ENCODE assay signal across 17 cellular contexts in genomic region chr15:63254991-63255390, GRCh38. TPM values are rescaled to one million over a fixed set of nuclear protein-coding genes. Genes with fewer than 3 reads are reported as not detected.
A peak's percentile ranks its signal among the peaks of the same experiment; 100 is the strongest.
DNase-seq lines count a peak whose midpoint lies in the region; ATAC-seq, FAIRE-seq and TF ChIP-seq lines count a peak whose summit lies in the region.
"Had no signal": no experiment of that assay in that cellular context is flagged by ENCODE, and none has a peak within 500 bp of the region (broad histone marks: within the 10 kb centered on the region; RNA-seq: fewer than 3 reads in every experiment).

No MANE protein-coding gene starts in this region.

- peaks cover 14% of the 10 kb centered on the region for H3K36me3 Mint-ChIP-seq in activated naive CD8-positive, alpha-beta T cell
- peaks cover 66% of the 10 kb centered on the region for H3K36me3 Mint-ChIP-seq in activated naive CD8-positive, alpha-beta T cell treated with anti-CD3 and anti-CD28 coated beads, Interleukin-2, amount 50 U/mL, for 24 hours (ENCODE audit: low read depth)
- peaks cover 5% of the 10 kb centered on the region for H3K36me3 Mint-ChIP-seq in T-helper 17 cell (ENCODE audit: low read depth)
- H3K36me3 Mint-ChIP-seq in stimulated activated memory B cell treated with anti-CD40 and anti-IgM and Interleukin-4, amounts not matched to agents 10 μg/mL and 1 μg/mL and 100 μg/mL, for 72 hours: peaks cover 49% of the 10 kb centered on the region
- peaks cover 48% of the 10 kb centered on the region for H3K36me3 Mint-ChIP-seq in nephron progenitor cell (ENCODE audit: low read depth)

- dilution Hi-C loops in endothelial cell of umbilical vein (cut with MboI; ENCODE audit: extremely low pct_ligation_motif_present, low sequenced_read_pairs): no loop called here

- no peak overlapping the region for H2AFZ ChIP-seq in endothelial cell of umbilical vein (ENCODE audit: low read depth, low read length)

- no peaks in the 10 kb centered on the region for H3K9me3 Mint-ChIP-seq in activated naive CD8-positive, alpha-beta T cell (ENCODE audit: low read depth)
- no peaks in the 10 kb centered on the region for H3K9me3 Mint-ChIP-seq in activated naive CD8-positive, alpha-beta T cell treated with anti-CD3 and anti-CD28 coated beads, Interleukin-2, amount 50 U/mL, for 24 hours
- H3K9me3 Mint-ChIP-seq in stimulated activated memory B cell treated with anti-CD40 and anti-IgM and Interleukin-4, amounts not matched to agents 10 μg/mL and 1 μg/mL and 100 μg/mL, for 72 hours: no peaks in the 10 kb centered on the region
- peaks cover 4% of the 10 kb centered on the region for H3K9me3 Mint-ChIP-seq in nephron progenitor cell

- no peak for TF ChIP-seq CTCF in endothelial cell of umbilical vein (IDR thresholded peaks at IDR 0.05; ENCODE audit: extremely low read depth in 1 of 2, insufficient read depth in 1 of 2, low read depth in 1 of 2, low read length in 2 of 2)
- TF ChIP-seq CTCF in nephron progenitor cell (IDR thresholded peaks at IDR 0.05): no peak

- no peak overlapping the region for H3K4me2 ChIP-seq in endothelial cell of umbilical vein (ENCODE audit: insufficient read depth, low read length)
- H3K4me2 ChIP-seq: SK-N-SH had no signal

- H4K20me1 ChIP-seq in endothelial cell of umbilical vein (replicated peaks; ENCODE audit: control insufficient read depth, extremely low read depth, insufficient read depth, low read length): no peaks in the 10 kb centered on the region

- no peak for DNase-seq in activated naive CD8-positive, alpha-beta T cell treated with anti-CD3 and anti-CD28 coated beads, Interleukin-2, amount 50 U/mL, for 24 hours
- DNase-seq in T-helper 17 cell: no peak
- no peak for DNase-seq in endothelial cell of umbilical vein (ENCODE audit: low read depth, low spot score)
- DNase-seq in nephron progenitor cell: no peak
- DNase-seq in NCI-H1105 treated with DMSO at 0.1 percent for 48 hours (lab: John Stamatoyannopoulos, UW): no peak
- DNase-seq: NCI-H1105, NCI-H187, NCI-H2107, NCI-H226, OCI-M1, Right ventricle myocardium superior, SK-N-SH had no signal

- POLR2A ChIA-PET in endothelial cell of umbilical vein (lab: Charles Lee): no interaction called here

- peak overlapping the region; percentile 11 for H3K27ac Mint-ChIP-seq in activated naive CD8-positive, alpha-beta T cell
- H3K27ac Mint-ChIP-seq in activated naive CD8-positive, alpha-beta T cell treated with anti-CD3 and anti-CD28 coated beads, Interleukin-2, amount 50 U/mL, for 24 hours: no peak overlapping the region
- peak overlapping the region; percentile 83 for H3K27ac Mint-ChIP-seq in T-helper 17 cell
- peak overlapping the region; percentile 57 for H3K27ac Mint-ChIP-seq in stimulated activated memory B cell treated with anti-CD40 and anti-IgM and Interleukin-4, amounts not matched to agents 10 μg/mL and 1 μg/mL and 100 μg/mL, for 72 hours
- no peak overlapping the region for H3K27ac Mint-ChIP-seq in nephron progenitor cell

- H3K9ac ChIP-seq in endothelial cell of umbilical vein (replicated peaks; ENCODE audit: extremely low read depth, insufficient read depth, low read length): no peak overlapping the region
- H3K9ac ChIP-seq: SK-N-SH had no signal

- no peak for TF ChIP-seq POLR2A in endothelial cell of umbilical vein (IDR thresholded peaks at IDR 0.05; ENCODE audit: low read depth, low read length)

- H3K27me3 Mint-ChIP-seq in activated naive CD8-positive, alpha-beta T cell: no peaks in the 10 kb centered on the region
- H3K27me3 Mint-ChIP-seq in activated naive CD8-positive, alpha-beta T cell treated with anti-CD3 and anti-CD28 coated beads, Interleukin-2, amount 50 U/mL, for 24 hours: no peaks in the 10 kb centered on the region
- H3K27me3 Mint-ChIP-seq in T-helper 17 cell (no peaks in the 10 kb centered on the region), nephron progenitor cell (ENCODE audit: low read depth, poor library complexity) (no peaks in the 10 kb centered on the region)
- H3K27me3 Mint-ChIP-seq in stimulated activated memory B cell treated with anti-CD40 and anti-IgM and Interleukin-4, amounts not matched to agents 10 μg/mL and 1 μg/mL and 100 μg/mL, for 72 hours: no peaks in the 10 kb centered on the region

- no peaks in the 10 kb centered on the region for H3K9me3 ChIP-seq in T-helper 17 cell (ENCODE audit: control insufficient read depth, low read length, poor library complexity, severe bottlenecking)
- no peaks in the 10 kb centered on the region for H3K9me3 ChIP-seq in endothelial cell of umbilical vein (replicated peaks; ENCODE audit: control insufficient read depth, insufficient read depth, low read length)
- H3K9me3 ChIP-seq: HAP-1, SK-N-SH had no signal

- no peak for FAIRE-seq in endothelial cell of umbilical vein (lab: Jason Lieb, UNC)
- FAIRE-seq: D721Med had no signal

- intact Hi-C loops in endothelial cell of umbilical vein (cut with micrococcal nuclease): loop anchor here (5.0 kb wide), 1 partner anchor 98 kb away; the partner anchor contains the start of gene RPS27L

- no peak overlapping the region for H3K27ac ChIP-seq in endothelial cell of umbilical vein (ENCODE audit: insufficient read depth, low read depth, low read length)

- H3K4me3 ChIP-seq in endothelial cell of umbilical vein (replicated peaks in 1 of 3; ENCODE audit: insufficient read depth in 1 of 3, low read depth in 1 of 3, low read length in 3 of 3): no peak overlapping the region
- H3K4me3 ChIP-seq: HAP-1 had no signal

- no TSS peak for BruUV-seq in endothelial cell of umbilical vein (replicated peaks; lab: Mats Ljungman, UMichigan)

- H3K79me2 ChIP-seq in endothelial cell of umbilical vein (ENCODE audit: control insufficient read depth, insufficient read depth, low read length): no peaks in the 10 kb centered on the region

- H3K4me1 Mint-ChIP-seq in activated naive CD8-positive, alpha-beta T cell (ENCODE audit: low read depth): peaks cover 23% of the 10 kb centered on the region
- peaks cover 28% of the 10 kb centered on the region for H3K4me1 Mint-ChIP-seq in activated naive CD8-positive, alpha-beta T cell treated with anti-CD3 and anti-CD28 coated beads, Interleukin-2, amount 50 U/mL, for 24 hours
- H3K4me1 Mint-ChIP-seq in T-helper 17 cell (peaks cover 14% of the 10 kb centered on the region), nephron progenitor cell (peaks cover 37% of the 10 kb centered on the region)
- H3K4me1 Mint-ChIP-seq in stimulated activated memory B cell treated with anti-CD40 and anti-IgM and Interleukin-4, amounts not matched to agents 10 μg/mL and 1 μg/mL and 100 μg/mL, for 72 hours: peaks cover 8% of the 10 kb centered on the region

- CTCF ChIA-PET in endothelial cell of umbilical vein (lab: Charles Lee): interaction anchor here (0.5 to 2.5 kb wide), 5 partner anchors 9 to 89 kb away, joined by 3 to 8 read pairs (median 3); no protein-coding TSS in a partner anchor

- H3K4me1 ChIP-seq in endothelial cell of umbilical vein (ENCODE audit: control insufficient read depth, extremely low read depth, insufficient read depth, low read length): peaks cover 18% of the 10 kb centered on the region

- no peaks in the 10 kb centered on the region for H3K27me3 ChIP-seq in endothelial cell of umbilical vein (ENCODE audit: control insufficient read depth in 2 of 2, insufficient read depth in 2 of 2, low read length in 2 of 2)

- H3K4me3 Mint-ChIP-seq in activated naive CD8-positive, alpha-beta T cell: no peak overlapping the region
- H3K4me3 Mint-ChIP-seq in activated naive CD8-positive, alpha-beta T cell treated with anti-CD3 and anti-CD28 coated beads, Interleukin-2, amount 50 U/mL, for 24 hours: no peak overlapping the region
- no peak overlapping the region for H3K4me3 Mint-ChIP-seq in T-helper 17 cell
- H3K4me3 Mint-ChIP-seq in stimulated activated memory B cell treated with anti-CD40 and anti-IgM and Interleukin-4, amounts not matched to agents 10 μg/mL and 1 μg/mL and 100 μg/mL, for 72 hours: no peak overlapping the region
- H3K4me3 Mint-ChIP-seq in nephron progenitor cell: no peak overlapping the region

- no peak for ATAC-seq in activated naive CD8-positive, alpha-beta T cell treated with anti-CD3 and anti-CD28 coated beads, Interleukin-2, amount 50 U/mL, for 24 hours
- ATAC-seq in T-helper 17 cell (no peak), HG02798 (IDR thresholded peaks at IDR 0.05; ENCODE audit: poor library complexity, unreplicated experiment) (no peak)
- ATAC-seq in stimulated activated memory B cell treated with anti-CD40 and anti-IgM and Interleukin-4, amounts not matched to agents 10 μg/mL and 1 μg/mL and 100 μg/mL, for 72 hours: no peak

- peaks cover 2 to 8% of the 10 kb centered on the region in 2 experiments for H3K36me3 ChIP-seq in endothelial cell of umbilical vein (ENCODE audit: control insufficient read depth in 2 of 2, extremely low read depth in 1 of 2, insufficient read depth in 2 of 2, low read length in 2 of 2)
- H3K36me3 ChIP-seq: HAP-1 had no signal

- H3K9me1 ChIP-seq in endothelial cell of umbilical vein (replicated peaks; ENCODE audit: control insufficient read depth, extremely low read depth, insufficient read depth, low read length): no peaks in the 10 kb centered on the region

TF ChIP-seq in endothelial cell of umbilical vein, 7 proteins besides CTCF, POLR2A, EP300 and RAD21:
- TF ChIP-seq MYC (IDR thresholded peaks at IDR 0.05; ENCODE audit: low read depth, low read length) (no peak), MAX (IDR thresholded peaks at IDR 0.05; ENCODE audit: insufficient read depth, insufficient read length) (no peak), GATA2 (IDR thresholded peaks at IDR 0.05; ENCODE audit: insufficient read depth, insufficient read length, low read depth, low read length) (peak; percentile 23), EZH2 (IDR thresholded peaks at IDR 0.05; ENCODE audit: borderline replicate concordance, low read depth, low read length, severe bottlenecking) (no peak), FOS (IDR thresholded peaks at IDR 0.05; ENCODE audit: borderline replicate concordance, insufficient read depth, low read length) (no peak), JUN (IDR thresholded peaks at IDR 0.05; ENCODE audit: borderline replicate concordance, insufficient read depth, insufficient read length, low read depth) (no peak), POLR2AphosphoS5 (IDR thresholded peaks at IDR 0.05; ENCODE audit: insufficient read depth, low read depth, low read length) (no peak)

RNA-seq across cellular contexts. Expression of gene APH1B, which starts 22.4 kb away (rescaled TPM):
- total RNA-seq in T-helper 17 cell (10 to 100 TPM; 11.8 to 17.6 TPM), endothelial cell of umbilical vein (24.6 and 28.8 TPM in 2 replicates)
- polyA plus RNA-seq in endothelial cell of umbilical vein: 14.0 and 14.6 TPM in 2 replicates
- 7.7 and 8.3 TPM in 2 replicates for polyA plus RNA-seq in endothelial cell of umbilical vein (2011; cell fraction: cytosol; rRNA removed)
- 17.3 and 20.7 TPM in 2 replicates for polyA plus RNA-seq in endothelial cell of umbilical vein (2011; cell fraction: nucleus; rRNA removed)
- polyA plus RNA-seq in endothelial cell of umbilical vein (2012): 9.5 and 14.2 TPM in 2 replicates
- polyA minus RNA-seq in endothelial cell of umbilical vein: 21.7 and 27.9 TPM in 2 replicates
- not detected for polyA minus RNA-seq in endothelial cell of umbilical vein (2011; cell fraction: cytosol; rRNA and poly(A)+ RNA removed)
- 19.2 and 31.2 TPM in 2 replicates for polyA minus RNA-seq in endothelial cell of umbilical vein (2011; cell fraction: nucleus; rRNA and poly(A)+ RNA removed)

Comparison
In these comparisons a context has a peak if more than half of its experiments do, and no peak if none do; other contexts are left out.
1. H3K27ac Mint-ChIP-seq: peak in activated naive CD8-positive, alpha-beta T cell (single experiment), T-helper 17 cell (single experiment) and stimulated activated memory B cell treated with anti-CD40 and anti-IgM and Interleukin-4, amounts not matched to agents 10 μg/mL and 1 μg/mL and 100 μg/mL, for 72 hours (single experiment); none in activated naive CD8-positive, alpha-beta T cell treated with anti-CD3 and anti-CD28 coated beads, Interleukin-2, amount 50 U/mL, for 24 hours (single experiment) and nephron progenitor cell (single experiment).